2 cellular contexts compared by ENCODE assay signal in genomic region chr10:3827266-3827665, GRCh38.
TF ChIP-seq lines count a peak whose summit lies in the region.

No MANE protein-coding gene starts in this region.

TF ChIP-seq in H1, 55 proteins besides CTCF, POLR2A, EP300 and RAD21:
- TF ChIP-seq PHF8 (conservative IDR thresholded peaks at IDR 0.05; ENCODE audit: low read depth, low read length) = no peak
- no peak for TF ChIP-seq JUN (IDR thresholded peaks at IDR 0.05; ENCODE audit: low read depth, low read length)
- TF ChIP-seq SIRT6 (IDR thresholded peaks at IDR 0.05; ENCODE audit: low read length) = no peak
- TF ChIP-seq HDAC6 (IDR thresholded peaks at IDR 0.05; ENCODE audit: low read depth, low read length) = no peak
- no peak for TF ChIP-seq TCF12 (IDR thresholded peaks at IDR 0.05; ENCODE audit: low read depth, low read length)
- no peak for TF ChIP-seq POU5F1 (IDR thresholded peaks at IDR 0.05; ENCODE audit: low read depth, low read length)
- no peak for TF ChIP-seq TAF1 (IDR thresholded peaks at IDR 0.05; ENCODE audit: low read depth, low read length)
- TF ChIP-seq ZNF274 (IDR thresholded peaks at IDR 0.05; ENCODE audit: borderline replicate concordance, extremely low read depth, low read length) = no peak
- no peak for TF ChIP-seq SIX5 (IDR thresholded peaks at IDR 0.05; ENCODE audit: low read depth, low read length)
- TF ChIP-seq EGR1 (IDR thresholded peaks at IDR 0.05; ENCODE audit: borderline replicate concordance, low read depth, low read length) = no peak
- TF ChIP-seq RFX5 (IDR thresholded peaks at IDR 0.05; ENCODE audit: borderline replicate concordance, low read depth, low read length) = no peak
- TF ChIP-seq BCL11A (IDR thresholded peaks at IDR 0.05; ENCODE audit: low read depth in 2 of 2, low read length in 2 of 2) = no peak
- no peak for TF ChIP-seq POLR2AphosphoS5 (IDR thresholded peaks at IDR 0.05; ENCODE audit: low read depth, low read length)

TF ChIP-seq in HEK293T, 16 proteins besides CTCF, POLR2A, EP300 and RAD21:
- TF ChIP-seq L3MBTL2 (conservative IDR thresholded peaks at IDR 0.05) = no peak
- no peak for TF ChIP-seq SP1 (IDR thresholded peaks at IDR 0.05)
- TF ChIP-seq FOXA1 (IDR thresholded peaks at IDR 0.05) = no peak
- no peak for TF ChIP-seq FOXM1 (IDR thresholded peaks at IDR 0.05; ENCODE audit: borderline replicate concordance)
- no peak for TF ChIP-seq ZNF384 (IDR thresholded peaks at IDR 0.05)
- no peak for TF ChIP-seq BHLHE40 (IDR thresholded peaks at IDR 0.05; ENCODE audit: borderline replicate concordance)
- TF ChIP-seq TARDBP (IDR thresholded peaks at IDR 0.05) = no peak
- no peak for TF ChIP-seq ARNT (IDR thresholded peaks at IDR 0.05)
- TF ChIP-seq HDGF (IDR thresholded peaks at IDR 0.05; ENCODE audit: borderline replicate concordance) = no peak
- no peak for TF ChIP-seq FOXK2 (IDR thresholded peaks at IDR 0.05)
- TF ChIP-seq NFRKB (IDR thresholded peaks at IDR 0.05) = no peak
- no peak for TF ChIP-seq SUZ12 (IDR thresholded peaks at IDR 0.05)
- TF ChIP-seq LEF1 (IDR thresholded peaks at IDR 0.05; ENCODE audit: borderline replicate concordance) = no peak
- no peak for TF ChIP-seq ELF4 (IDR thresholded peaks at IDR 0.05)
- TF ChIP-seq PKNOX1 (IDR thresholded peaks at IDR 0.05) = no peak
- no peak for TF ChIP-seq CTBP1 (IDR thresholded peaks at IDR 0.05; ENCODE audit: borderline replicate concordance)
TF ChIP-seq in HEK293T: peak in this region for 0.
